Comparison of ENCODE assay signal across 18 cellular contexts in the genomic region with DNA sequence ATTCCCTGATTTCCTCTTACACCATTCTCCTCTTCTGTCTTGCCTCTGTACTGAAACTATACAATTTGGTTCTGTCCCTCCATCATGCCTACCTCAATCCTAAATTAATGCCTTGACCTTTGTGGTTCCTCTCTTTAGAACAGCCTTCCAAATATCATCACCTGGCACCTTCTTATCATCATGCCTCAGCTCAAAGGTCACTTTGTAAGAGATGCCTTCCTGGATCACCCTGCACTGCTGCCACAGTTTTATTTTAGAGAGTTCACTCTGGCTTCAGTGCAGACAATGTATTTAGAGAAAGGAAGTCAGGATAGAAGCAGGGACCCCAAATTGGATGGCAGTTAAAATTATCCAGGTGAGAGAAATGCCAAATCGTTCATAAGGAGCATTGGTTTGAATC.
"Had no signal": no experiment of that assay in that cellular context is flagged by ENCODE, and none has a peak within 500 bp of the region (broad histone marks: within the 10 kb centered on the region; RNA-seq: fewer than 3 reads in every experiment).

No MANE protein-coding gene starts in this region.

- ATAC-seq: effector memory CD8-positive, alpha-beta T cell; esophagus mucosa; gastrocnemius medialis; left lung; lower lobe of right lung; mucosa of descending colon had no signal

- H3K27ac ChIP-seq: epithelial cell of prostate, esophagus squamous epithelium, gastrocnemius medialis, left lung, lower lobe of right lung had no signal

- H3K4me1 ChIP-seq: esophagus squamous epithelium, gastrocnemius medialis, left lung, lower lobe of right lung had no signal

- DNase-seq: cortex of kidney; effector CD8-positive, alpha-beta T cell; effector memory CD8-positive, alpha-beta T cell; endodermal cell; erythroblast; esophagus squamous epithelium; foreskin fibroblast; foreskin melanocyte; gastrocnemius medialis; glutamatergic neuron; left cardiac atrium; left lung; lower lobe of right lung; mesenchymal stem cell; mucosa of descending colon; naive B cell had no signal

- H3K4me3 ChIP-seq: esophagus squamous epithelium, gastrocnemius medialis, left lung, lower lobe of right lung, mucosa of descending colon had no signal

- H3K27me3 ChIP-seq: esophagus squamous epithelium, gastrocnemius medialis, left lung had no signal

- H3K9me3 ChIP-seq: esophagus squamous epithelium, gastrocnemius medialis, left lung, lower lobe of right lung, mucosa of descending colon had no signal

- H3K36me3 ChIP-seq: esophagus squamous epithelium, gastrocnemius medialis, left lung, lower lobe of right lung had no signal
